In the genomic region with DNA sequence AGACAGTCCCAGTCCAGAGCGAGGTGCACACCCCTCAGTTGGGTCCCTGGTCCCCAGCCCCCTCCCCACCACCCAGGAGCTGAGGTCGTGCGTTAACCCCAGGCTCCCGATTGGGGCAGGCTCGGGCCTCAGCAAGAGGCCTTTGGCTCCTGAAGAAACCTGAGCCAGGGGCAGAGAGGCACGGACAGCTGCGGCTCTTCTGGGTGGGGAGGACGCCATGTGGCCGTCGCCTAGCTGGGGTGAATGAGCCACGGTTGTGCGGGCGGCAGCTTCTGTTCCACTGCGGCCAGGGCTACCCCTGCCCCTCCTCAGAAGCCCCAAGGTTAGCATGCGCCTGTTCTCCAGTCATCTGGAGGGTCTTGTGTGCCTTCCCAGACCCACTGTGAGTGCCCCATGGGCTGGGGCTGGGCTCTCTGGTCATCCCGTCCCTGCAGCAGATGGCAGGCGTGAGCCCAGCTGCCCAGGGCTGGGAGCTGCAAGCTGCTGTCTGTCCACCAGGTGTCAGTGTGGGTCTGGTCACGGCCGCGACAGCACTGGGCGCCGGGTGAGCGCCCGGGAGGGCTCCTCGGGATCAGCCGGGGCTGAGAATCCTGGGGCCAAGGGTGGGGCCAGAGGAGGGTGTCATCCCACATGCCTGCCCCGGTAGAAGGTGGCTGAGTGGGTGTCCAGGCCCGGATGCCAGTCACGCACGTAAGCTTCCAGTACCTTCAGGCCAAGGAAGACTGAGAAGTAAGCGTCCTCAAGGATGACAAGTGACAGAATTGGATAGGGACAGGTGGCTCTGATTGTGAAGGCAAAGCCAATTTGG, we compare ENCODE assay signal across 8 cellular contexts. TPM values are rescaled to one million over a fixed set of nuclear protein-coding genes. Genes with fewer than 3 reads are reported as not detected.
A peak's percentile ranks its signal among the peaks of the same experiment; 100 is the strongest.
DNase-seq lines count a peak whose midpoint lies in the region.

No MANE protein-coding gene starts in this region.

- peak; percentile 67 for DNase-seq in ELR (ENCODE audit: low read depth)
- DNase-seq in HAP-1 (ENCODE audit: low spot score in 2 of 2): peak; percentile 60 to 91
- peak; percentile 0 for DNase-seq in NCI-H2196 treated with DMSO at 0.1 percent for 48 hours (lab: John Stamatoyannopoulos, UW; ENCODE audit: unreplicated experiment)
- peak; percentile 16 to 35 for DNase-seq in activated CD4-positive, alpha-beta T cell treated with anti-CD3 and anti-CD28 coated beads, Interleukin-2, amount 50 U/mL, for 24 hours (ENCODE audit: low read depth in 1 of 2, low spot score in 1 of 2)
- DNase-seq in ecto neural progenitor cell (ENCODE audit: low spot score): peak; percentile 82
- peak; percentile 64 to 81 for DNase-seq in lung microvascular endothelial cell (ENCODE audit: low read depth in 2 of 2)
- peak; percentile 20 to 32 for DNase-seq in stimulated activated CD8-positive, alpha-beta memory T cell treated with anti-CD3 and anti-CD28 coated beads, Interleukin-15, amount 100 ng/mL, for 48 hours (ENCODE audit: low read depth in 2 of 2)
- no peak for DNase-seq in NCI-H2107 (lab: John Stamatoyannopoulos, UW)

- H3K4me1 ChIP-seq in HAP-1: no peaks in the 10 kb centered on the region

- H3K36me3 ChIP-seq in HAP-1 (replicated peaks): no peaks in the 10 kb centered on the region

- H3K4me3 ChIP-seq in HAP-1: no peak overlapping the region

- H3K9me3 ChIP-seq in HAP-1: no peaks in the 10 kb centered on the region

- H3K27me3 ChIP-seq in HAP-1 (ENCODE audit: low read depth): no peaks in the 10 kb centered on the region

- in situ Hi-C loops in HAP-1 (cut with MboI; ENCODE audit: low sequenced_read_pairs): loop anchor here (5.0 kb wide), 1 partner anchor 128 kb away; no protein-coding TSS in a partner anchor

RNA-seq across cellular contexts. Expression of a gene that starts 21.9 kb away (rescaled TPM):
- total RNA-seq in lung microvascular endothelial cell: not detected in 2 replicates

RNA-seq across cellular contexts. Expression of a gene that starts 44.6 kb away (rescaled TPM):
- total RNA-seq in lung microvascular endothelial cell: 15.3 TPM in 2 replicates

RNA-seq across cellular contexts. Expression of a gene that starts 59.6 kb away (rescaled TPM):
- total RNA-seq in lung microvascular endothelial cell: 31.9 and 33.1 TPM in 2 replicates
